18 cellular contexts compared by ENCODE assay signal in the genomic region with DNA sequence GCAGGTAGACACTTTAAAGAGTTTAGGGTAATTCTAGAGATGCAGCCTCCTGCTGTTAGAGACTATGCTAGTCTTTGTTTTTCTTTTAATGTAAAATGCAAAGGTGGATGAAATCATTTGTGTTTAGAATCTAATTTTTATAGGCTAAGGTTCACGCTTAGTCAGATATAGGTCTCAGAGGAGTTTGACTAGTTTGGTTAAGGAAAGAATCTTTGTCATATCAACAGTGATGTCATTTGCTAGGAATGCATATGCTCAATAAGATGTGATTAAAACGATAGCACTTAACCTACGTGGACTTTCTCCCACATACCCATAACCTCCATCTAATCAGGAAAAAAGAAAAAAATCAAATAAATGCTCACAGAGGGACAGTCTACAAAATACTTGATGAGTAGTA.
A peak's percentile ranks its signal among the peaks of the same experiment; 100 is the strongest.
DNase-seq lines count a peak whose midpoint lies in the region; ATAC-seq and TF ChIP-seq lines count a peak whose summit lies in the region.
"Had no signal": no experiment of that assay in that cellular context is flagged by ENCODE, and none has a peak within 500 bp of the region (broad histone marks: within the 10 kb centered on the region; RNA-seq: fewer than 3 reads in every experiment).

No MANE protein-coding gene starts in this region.

- no peak overlapping the region for H3K4me2 ChIP-seq in H9 (ENCODE audit: insufficient read depth, insufficient read length, low read length)

- no peak overlapping the region for H3K4ac ChIP-seq in H9 (ENCODE audit: low read depth, low read length)

- no peak overlapping the region for H3T11ph ChIP-seq in H9 (ENCODE audit: low read length)

- no peak overlapping the region for H3K14ac ChIP-seq in H9 (ENCODE audit: insufficient read depth, low read length)

- H4K8ac ChIP-seq in H9 (replicated peaks; ENCODE audit: insufficient read length, low read depth, low read length): no peak overlapping the region

- CTCF ChIA-PET in WTC11 (lab: Charles Lee): no interaction called here

- H3K27me3 Mint-ChIP-seq in H9 (ENCODE audit: low read depth): no peaks in the 10 kb centered on the region
- no peaks in the 10 kb centered on the region for H3K27me3 Mint-ChIP-seq in WTC11 (ENCODE audit: low read depth)

- H3K36me3 Mint-ChIP-seq in H9 (ENCODE audit: insufficient read depth in 1 of 3, low read depth in 3 of 3) (0 out of 7 replicates have a peak, but pooled peaks cover 0 to 1% (median 0%) of the 10 kb centered on the region in 3 experiments), WTC11 (no peaks in the 10 kb centered on the region)
- no peaks in the 10 kb centered on the region for H3K36me3 Mint-ChIP-seq in stimulated activated effector memory CD8-positive, alpha-beta T cell treated with anti-CD3 and anti-CD28 coated beads, Interleukin-12 subunit alpha, Interleukin-12 subunit beta, amount 100 ng/mL, for 72 hours
- H3K36me3 Mint-ChIP-seq: CD14-positive monocyte had no signal

- H3K36me3 ChIP-seq in HUES64 (ENCODE audit: insufficient read depth, low read length): no peaks in the 10 kb centered on the region
- H3K36me3 ChIP-seq: SJCRH30 had no signal

- no peak overlapping the region for H2AK5ac ChIP-seq in H9 (ENCODE audit: insufficient read length, low read length)

- no peak overlapping the region for H3K18ac ChIP-seq in H9 (ENCODE audit: insufficient read length, low read depth, low read length)

- no peak overlapping the region for H2BK20ac ChIP-seq in H9 (ENCODE audit: low read depth, low read length, poor library complexity, severe bottlenecking)

- H3K27ac Mint-ChIP-seq in H9 (peak overlapping the region in 2 of 3 experiments; percentile 54 to 64; a peak in 2 of 7 replicates), WTC11 (peak overlapping the region; percentile 26; the same call in 1 of the 2 replicates)
- no peak overlapping the region for H3K27ac Mint-ChIP-seq in stimulated activated effector memory CD8-positive, alpha-beta T cell treated with anti-CD3 and anti-CD28 coated beads, Interleukin-12 subunit alpha, Interleukin-12 subunit beta, amount 100 ng/mL, for 72 hours
- H3K27ac Mint-ChIP-seq: CD14-positive monocyte had no signal

- H3K79me2 ChIP-seq in H9 (ENCODE audit: insufficient read depth, low read length): no peaks in the 10 kb centered on the region

- H3K4me1 Mint-ChIP-seq in H9 (peaks cover 26 to 28% of the 10 kb centered on the region in 2 experiments), WTC11 (peaks cover 35% of the 10 kb centered on the region)
- no peaks in the 10 kb centered on the region for H3K4me1 Mint-ChIP-seq in stimulated activated effector memory CD8-positive, alpha-beta T cell treated with anti-CD3 and anti-CD28 coated beads, Interleukin-12 subunit alpha, Interleukin-12 subunit beta, amount 100 ng/mL, for 72 hours
- H3K4me1 Mint-ChIP-seq: CD14-positive monocyte had no signal

- no peak overlapping the region for H3K56ac ChIP-seq in H9 (ENCODE audit: insufficient read length, low read depth, low read length)

- no peaks in the 10 kb centered on the region for H3K79me1 ChIP-seq in H9 (ENCODE audit: insufficient read depth, low read depth, low read length, poor library complexity, severe bottlenecking)

- H3K4me1 ChIP-seq in H9 (ENCODE audit: insufficient read depth, low read length) (no peaks in the 10 kb centered on the region), HUES64 (ENCODE audit: insufficient read depth, low read length) (peaks cover 5% of the 10 kb centered on the region; the same call in 1 of the 2 replicates)
- H3K4me1 ChIP-seq: SJCRH30 had no signal

- no peak overlapping the region for H2BK5ac ChIP-seq in H9 (ENCODE audit: insufficient read length, low read length)

- ATAC-seq in WTC11 (no peak), GM18858 (IDR thresholded peaks at IDR 0.05; ENCODE audit: unreplicated experiment) (no peak), GM18498 (IDR thresholded peaks at IDR 0.05; ENCODE audit: unreplicated experiment) (no peak)
- no peak for ATAC-seq in stimulated activated effector memory CD8-positive, alpha-beta T cell treated with anti-CD3 and anti-CD28 coated beads, Interleukin-12 subunit alpha, Interleukin-12 subunit beta, amount 100 ng/mL, for 72 hours

- no peak overlapping the region for H2AFZ ChIP-seq in H9 (ENCODE audit: low read length)

- H4K91ac ChIP-seq in H9 (ENCODE audit: insufficient read length, low read depth, low read length): no peak overlapping the region

- no peaks in the 10 kb centered on the region for H3K23me2 ChIP-seq in H9 (ENCODE audit: insufficient read length, low read depth, low read length, poor library complexity, severe bottlenecking)

- no peak for TF ChIP-seq POLR2A in erythroblast (IDR thresholded peaks at IDR 0.05; ENCODE audit: low read length)

- no peak overlapping the region for H3K27ac ChIP-seq in H9 (ENCODE audit: insufficient read length, low read depth, low read length)
- H3K27ac ChIP-seq in HUES64 (ENCODE audit: low read depth, low read length): peak overlapping the region; percentile 46; the same call in 1 of the 2 replicates
- H3K27ac ChIP-seq: SJCRH30 had no signal

- H3K4me3 Mint-ChIP-seq in H9: no peak overlapping the region
- H3K4me3 Mint-ChIP-seq in WTC11: no peak overlapping the region
- no peak overlapping the region for H3K4me3 Mint-ChIP-seq in stimulated activated effector memory CD8-positive, alpha-beta T cell treated with anti-CD3 and anti-CD28 coated beads, Interleukin-12 subunit alpha, Interleukin-12 subunit beta, amount 100 ng/mL, for 72 hours
- H3K4me3 Mint-ChIP-seq: CD14-positive monocyte had no signal

- H3K23ac ChIP-seq in H9 (ENCODE audit: insufficient read length, low read depth, low read length): no peak overlapping the region

- no peak overlapping the region for H2BK12ac ChIP-seq in H9 (ENCODE audit: insufficient read length, low read depth, low read length)

- no peaks in the 10 kb centered on the region for H4K20me1 ChIP-seq in H9 (ENCODE audit: control insufficient read depth, insufficient read depth, insufficient read length)

- no peak overlapping the region for H3K9ac ChIP-seq in H9 (ENCODE audit: extremely low read depth, insufficient read length, low read length)
- H3K9ac ChIP-seq in HUES64 (ENCODE audit: low read depth, low read length): no peak overlapping the region

- WGBS in H9 (ENCODE audit: extremely low coverage, insufficient read length, low lambda C conversion rate): no CpG with 5 or more reads among the region's 3 CpGs
- WGBS in HUES64: 89% methylated on average over 3 of the region's 3 CpGs

- TF ChIP-seq CTCF in H9 (conservative IDR thresholded peaks at IDR 0.05): no peak
- no peak for TF ChIP-seq CTCF in WTC11 (IDR thresholded peaks at IDR 0.05)

- H2BK120ac ChIP-seq in H9 (ENCODE audit: low read depth, low read length, poor library complexity, severe bottlenecking): no peak overlapping the region

- no peak overlapping the region for H4K5ac ChIP-seq in H9 (ENCODE audit: insufficient read length, low read depth, low read length)

- H3K9me3 Mint-ChIP-seq in H9 (no peaks in the 10 kb centered on the region; a peak in 1 of 5 replicates), WTC11 (no peaks in the 10 kb centered on the region)
- peaks cover 6% of the 10 kb centered on the region for H3K9me3 Mint-ChIP-seq in stimulated activated effector memory CD8-positive, alpha-beta T cell treated with anti-CD3 and anti-CD28 coated beads, Interleukin-12 subunit alpha, Interleukin-12 subunit beta, amount 100 ng/mL, for 72 hours

- POLR2A ChIA-PET in WTC11 (lab: Charles Lee): no interaction called here

- no peak overlapping the region for H3K4me3 ChIP-seq in HUES64 (ENCODE audit: low read length)
- H3K4me3 ChIP-seq: SJCRH30 had no signal

- DNase-seq in H9: no peak
- DNase-seq in WTC11 (ENCODE audit: low spot score): no peak
- no peak for DNase-seq in stimulated activated effector memory CD8-positive, alpha-beta T cell treated with anti-CD3 and anti-CD28 coated beads, Interleukin-12 subunit alpha, Interleukin-12 subunit beta, amount 100 ng/mL, for 72 hours (ENCODE audit: low spot score in 2 of 2)
- no peak for DNase-seq in erythroblast (lab: John Stamatoyannopoulos, UW)
- DNase-seq: DMS 273 treated with DMSO at 0.1 percent for 48 hours, GF-D8, GOT3, Kasumi-1, NCI-H1105, NCI-H2081 treated with DMSO at 0.1 percent for 48 hours, NCI-H446 treated with DMSO at 0.1 percent for 48 hours, NCI-H748 treated with DMSO at 0.1 percent for 48 hours, OCI-M1, SJCRH30 had no signal

- H2BK15ac ChIP-seq in H9 (ENCODE audit: low read depth, low read length): no peak overlapping the region

- H3K27me3 ChIP-seq in H9 (ENCODE audit: insufficient read depth, low read length) (no peaks in the 10 kb centered on the region), HUES64 (ENCODE audit: insufficient read depth, low read length) (no peaks in the 10 kb centered on the region)
- H3K27me3 ChIP-seq: SJCRH30 had no signal

- H3K9me3 ChIP-seq in H9 (ENCODE audit: control insufficient read depth, low read depth, low read length) (no peaks in the 10 kb centered on the region), HUES64 (ENCODE audit: insufficient read depth, low read depth, low read length) (no peaks in the 10 kb centered on the region)
- H3K9me3 ChIP-seq: SJCRH30 had no signal

TF ChIP-seq in WTC11, 78 proteins besides CTCF, POLR2A, EP300 and RAD21 (continues in another document):
- TF ChIP-seq, protein P1, sequence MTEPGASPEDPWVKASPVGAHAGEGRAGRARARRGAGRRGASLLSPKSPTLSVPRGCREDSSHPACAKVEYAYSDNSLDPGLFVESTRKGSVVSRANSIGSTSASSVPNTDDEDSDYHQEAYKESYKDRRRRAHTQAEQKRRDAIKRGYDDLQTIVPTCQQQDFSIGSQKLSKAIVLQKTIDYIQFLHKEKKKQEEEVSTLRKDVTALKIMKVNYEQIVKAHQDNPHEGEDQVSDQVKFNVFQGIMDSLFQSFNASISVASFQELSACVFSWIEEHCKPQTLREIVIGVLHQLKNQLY (CRISPR knock-in tag; IDR thresholded peaks at IDR 0.05): no peak
- TF ChIP-seq MYBL2 (CRISPR knock-in tag; IDR thresholded peaks at IDR 0.05): no peak
- TF ChIP-seq, protein P2, sequence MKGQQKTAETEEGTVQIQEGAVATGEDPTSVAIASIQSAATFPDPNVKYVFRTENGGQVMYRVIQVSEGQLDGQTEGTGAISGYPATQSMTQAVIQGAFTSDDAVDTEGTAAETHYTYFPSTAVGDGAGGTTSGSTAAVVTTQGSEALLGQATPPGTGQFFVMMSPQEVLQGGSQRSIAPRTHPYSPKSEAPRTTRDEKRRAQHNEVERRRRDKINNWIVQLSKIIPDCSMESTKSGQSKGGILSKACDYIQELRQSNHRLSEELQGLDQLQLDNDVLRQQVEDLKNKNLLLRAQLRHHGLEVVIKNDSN (CRISPR knock-in tag; IDR thresholded peaks at IDR 0.05): no peak
